Comparison of ENCODE assay signal across 30 cellular contexts in genomic region chr10:25064401-25064800, GRCh38. TPM values are rescaled to one million over a fixed set of nuclear protein-coding genes. Genes with fewer than 3 reads are reported as not detected.
"Had no signal": no experiment of that assay in that cellular context is flagged by ENCODE, and none has a peak within 500 bp of the region (broad histone marks: within the 10 kb centered on the region; RNA-seq: fewer than 3 reads in every experiment).

No MANE protein-coding gene starts in this region.

- FAIRE-seq: TTC549, urothelium cell line had no signal

- H3K9ac ChIP-seq: SK-N-SH had no signal

- H3K4me1 ChIP-seq: gastroesophageal sphincter, testis had no signal

- H3K4me3 ChIP-seq: gastroesophageal sphincter, lower lobe of right lung, right atrium auricular region, spleen, testis, transverse colon had no signal

- H3K27me3 Mint-ChIP-seq: activated CD8-positive, alpha-beta memory T cell treated with anti-CD3 and anti-CD28 coated beads, Interleukin-2, amount 10 ng/mL, durations not matched to agents 7 days and 5 days had no signal

- H3K4me2 ChIP-seq: SK-N-SH had no signal

- DNase-seq: activated CD8-positive, alpha-beta memory T cell treated with anti-CD3 and anti-CD28 coated beads, Interleukin-2, amount 10 ng/mL, durations not matched to agents 7 days and 5 days; activated CD8-positive, alpha-beta T cell treated with anti-CD3 and anti-CD28 coated beads, Interleukin-2, amount 10 ng/mL, durations not matched to agents 7 days and 5 days; activated gamma-delta T cell; activated naive CD4-positive, alpha-beta T cell treated with anti-CD3 and anti-CD28 coated beads, Interleukin-2, amount 50 U/mL, for 16 hours; activated T-cell treated with anti-CD3 and anti-CD28 coated beads, Interleukin-2, amount 50 U/mL, for 72 hours; amniotic stem cell; central memory CD4-positive, alpha-beta T cell; hippocampal formation; immature natural killer cell; lower lobe of right lung; mesendoderm; natural killer cell; SK-N-SH; spleen; stimulated activated CD4-positive, alpha-beta T cell treated with anti-CD3 and anti-CD28 coated beads, Interleukin-2, amount 100 ng/mL, for 48 hours; stimulated activated naive CD8-positive, alpha-beta T cell treated with anti-CD3 and anti-CD28 coated beads, Interleukin-15, Interleukin-2, amounts not matched to agents 100 U/mL and 50 U/mL, for 24 hours; SW 1271; T-helper 9 cell; testis; transverse colon; WERI-Rb-1 had no signal

- H3K36me3 ChIP-seq: gastroesophageal sphincter, lower lobe of right lung, right atrium auricular region, spleen, transverse colon, WERI-Rb-1 had no signal

- H3K36me3 Mint-ChIP-seq: activated CD8-positive, alpha-beta memory T cell treated with anti-CD3 and anti-CD28 coated beads, Interleukin-2, amount 10 ng/mL, durations not matched to agents 7 days and 5 days; immature natural killer cell; natural killer cell had no signal

- H3K27me3 ChIP-seq: right atrium auricular region, spleen, testis, transverse colon had no signal

- H3K27ac Mint-ChIP-seq: activated CD8-positive, alpha-beta memory T cell treated with anti-CD3 and anti-CD28 coated beads, Interleukin-2, amount 10 ng/mL, durations not matched to agents 7 days and 5 days; activated CD8-positive, alpha-beta T cell treated with anti-CD3 and anti-CD28 coated beads, Interleukin-2, amount 10 ng/mL, durations not matched to agents 7 days and 5 days; activated T-cell treated with anti-CD3 and anti-CD28 coated beads, Interleukin-2, amount 50 U/mL, for 72 hours; dendritic cell treated with granulocyte-macrophage colony-stimulating factor and Interleukin-4, amounts not matched to agents 40 ng/mL and 50 ng/mL, for 4 days had no signal

- H3K27ac ChIP-seq: gastroesophageal sphincter, lower lobe of right lung, right atrium auricular region, spleen, testis, transverse colon, WERI-Rb-1 had no signal

- H3K9me3 Mint-ChIP-seq: dendritic cell treated with granulocyte-macrophage colony-stimulating factor and Interleukin-4, amounts not matched to agents 40 ng/mL and 50 ng/mL, for 4 days; immature natural killer cell; natural killer cell had no signal

- ATAC-seq: activated CD4-positive, CD25-positive, alpha-beta regulatory T cell treated with anti-CD3 and anti-CD28 coated beads, Interleukin-2, amount 50 U/mL, for 24 hours; activated CD8-positive, alpha-beta memory T cell treated with anti-CD3 and anti-CD28 coated beads, Interleukin-2, amount 10 ng/mL, durations not matched to agents 7 days and 5 days; activated CD8-positive, alpha-beta T cell treated with anti-CD3 and anti-CD28 coated beads, Interleukin-2, amount 10 ng/mL, durations not matched to agents 7 days and 5 days; activated T-cell treated with anti-CD3 and anti-CD28 coated beads, Interleukin-2, amount 50 U/mL, for 72 hours; gastroesophageal sphincter; left lobe of liver; lower lobe of right lung; natural killer cell; stimulated activated naive CD8-positive, alpha-beta T cell treated with anti-CD3 and anti-CD28 coated beads, Interleukin-15, Interleukin-2, amounts not matched to agents 100 U/mL and 50 U/mL, for 24 hours had no signal

- H3K4me3 Mint-ChIP-seq: activated CD8-positive, alpha-beta memory T cell treated with anti-CD3 and anti-CD28 coated beads, Interleukin-2, amount 10 ng/mL, durations not matched to agents 7 days and 5 days; activated CD8-positive, alpha-beta T cell treated with anti-CD3 and anti-CD28 coated beads, Interleukin-2, amount 10 ng/mL, durations not matched to agents 7 days and 5 days; dendritic cell treated with granulocyte-macrophage colony-stimulating factor and Interleukin-4, amounts not matched to agents 40 ng/mL and 50 ng/mL, for 4 days; immature natural killer cell had no signal

- H3K9me3 ChIP-seq: gastroesophageal sphincter, lower lobe of right lung, right atrium auricular region, SK-N-SH, spleen, testis, transverse colon had no signal

RNA-seq across cellular contexts. Expression of gene ENKUR, which starts 48.4 kb away (rescaled TPM):
- total RNA-seq: activated CD8-positive, alpha-beta memory T cell treated with anti-CD3 and anti-CD28 coated beads, Interleukin-2, amount 10 ng/mL, durations not matched to agents 7 days and 5 days; activated CD8-positive, alpha-beta T cell treated with anti-CD3 and anti-CD28 coated beads, Interleukin-2, amount 10 ng/mL, durations not matched to agents 7 days and 5 days; activated T-cell treated with anti-CD3 and anti-CD28 coated beads, Interleukin-2, amount 50 U/mL, for 72 hours; epithelial cell of proximal tubule; omental fat pad; right atrium auricular region had no signal
